In genomic region chr1:243601720-243602119, GRCh38 we compare ENCODE assay signal across 30 cellular contexts.
"Had no signal": no experiment of that assay in that cellular context is flagged by ENCODE, and none has a peak within 500 bp of the region (broad histone marks: within the 10 kb centered on the region; RNA-seq: fewer than 3 reads in every experiment).

No MANE protein-coding gene starts in this region.

- FAIRE-seq: astrocyte had no signal

- H3K27me3 Mint-ChIP-seq: activated CD4-positive, alpha-beta memory T cell treated with anti-CD3 and anti-CD28 coated beads for 36 hours; activated CD4-positive, alpha-beta T cell treated with anti-CD3 and anti-CD28 coated beads for 36 hours; activated CD4-positive, alpha-beta T cell treated with anti-CD3 and anti-CD28 coated beads, Interleukin-2, amount 10 ng/mL, durations not matched to agents 24 days and 14 days; activated CD8-positive, alpha-beta memory T cell treated with anti-CD3 and anti-CD28 coated beads, Interleukin-2, amount 10 ng/mL, durations not matched to agents 7 days and 5 days; activated naive CD4-positive, alpha-beta T cell treated with anti-CD3 and anti-CD28 coated beads, Interleukin-2, amount 10 ng/mL, durations not matched to agents 7 days and 5 days; activated naive CD8-positive, alpha-beta T cell; effector memory CD8-positive, alpha-beta T cell had no signal

- DNase-seq: activated CD4-positive, alpha-beta memory T cell treated with anti-CD3 and anti-CD28 coated beads for 36 hours; activated CD4-positive, alpha-beta T cell treated with anti-CD3 and anti-CD28 coated beads for 36 hours; activated CD4-positive, alpha-beta T cell treated with anti-CD3 and anti-CD28 coated beads, Interleukin-2, amount 10 ng/mL, durations not matched to agents 24 days and 14 days; activated CD4-positive, CD25-positive, alpha-beta regulatory T cell; activated CD4-positive, CD25-positive, alpha-beta regulatory T cell treated with anti-CD3 and anti-CD28 coated beads, Interleukin-2, amount 50 U/mL, for 72 hours; activated CD8-positive, alpha-beta memory T cell treated with anti-CD3 and anti-CD28 coated beads, Interleukin-2, amount 10 ng/mL, durations not matched to agents 7 days and 5 days; activated CD8-positive, alpha-beta memory T cell treated with anti-CD3 and anti-CD28 coated beads, Interleukin-2, amount 50 U/mL, for 4 hours; activated CD8-positive, alpha-beta T cell treated with anti-CD3 and anti-CD28 coated beads, Interleukin-2, amount 10 ng/mL, durations not matched to agents 7 days and 5 days; activated effector memory CD4-positive, alpha-beta T cell treated with anti-CD3 and anti-CD28 coated beads, Interleukin-2, amount 50 U/mL, for 16 hours; activated naive CD4-positive, alpha-beta T cell treated with anti-CD3 and anti-CD28 coated beads, Interleukin-2, amount 10 ng/mL, durations not matched to agents 7 days and 5 days; activated T-cell treated with anti-CD3 and anti-CD28 coated beads, Interleukin-2, amount 50 U/mL, for 1 hour; activated T-cell treated with anti-CD3 and anti-CD28 coated beads, Interleukin-2, amount 50 U/mL, for 48 hours; amniotic stem cell; anterior cingulate cortex; brain microvascular endothelial cell; caudate nucleus; cortex of kidney; dermis blood vessel endothelial cell; effector CD4-positive, alpha-beta T cell; effector memory CD8-positive, alpha-beta T cell; esophagus squamous epithelium; foreskin melanocyte; heart right ventricle had no signal

- H3K36me3 ChIP-seq: brain microvascular endothelial cell had no signal

- H3K27ac ChIP-seq: brain microvascular endothelial cell, epithelial cell of prostate, esophagus squamous epithelium, gastroesophageal sphincter, heart right ventricle, hepatocyte had no signal

- H3K4me1 ChIP-seq: esophagus squamous epithelium, gastroesophageal sphincter had no signal

- H3K27ac Mint-ChIP-seq: activated CD4-positive, alpha-beta memory T cell treated with anti-CD3 and anti-CD28 coated beads for 36 hours; activated CD4-positive, alpha-beta T cell treated with anti-CD3 and anti-CD28 coated beads for 36 hours; activated CD4-positive, alpha-beta T cell treated with anti-CD3 and anti-CD28 coated beads, Interleukin-2, amount 10 ng/mL, durations not matched to agents 24 days and 14 days; activated CD8-positive, alpha-beta memory T cell treated with anti-CD3 and anti-CD28 coated beads, Interleukin-2, amount 10 ng/mL, durations not matched to agents 7 days and 5 days; activated CD8-positive, alpha-beta T cell treated with anti-CD3 and anti-CD28 coated beads, Interleukin-2, amount 10 ng/mL, durations not matched to agents 7 days and 5 days; activated naive CD4-positive, alpha-beta T cell treated with anti-CD3 and anti-CD28 coated beads, Interleukin-2, amount 10 ng/mL, durations not matched to agents 7 days and 5 days; activated naive CD8-positive, alpha-beta T cell; activated T-helper 1 cell treated with anti-CD3 and anti-CD28 coated beads, Interleukin-12 subunit alpha, Interleukin-12 subunit beta, Interleukin-2, Interleukin-4 antibody, amounts not matched to agents 30 ng/mL and 10 ng/mL and 1 ng/mL, durations not matched to agents 14 hours and 24 hours and 36 hours; activated T-helper 2 cell treated with anti-CD3 and anti-CD28 coated beads, Interferon-gamma antibody, Interleukin-2, Interleukin-4, amounts not matched to agents 10 μg/mL and 5 μg/mL and 100 μg/mL, durations not matched to agents 14 hours and 24 hours and 36 hours; effector memory CD8-positive, alpha-beta T cell had no signal

- H3K4me3 ChIP-seq: esophagus squamous epithelium, gastroesophageal sphincter, heart right ventricle, hepatocyte had no signal

- H3K4me3 Mint-ChIP-seq: activated CD4-positive, alpha-beta memory T cell treated with anti-CD3 and anti-CD28 coated beads for 36 hours; activated CD4-positive, alpha-beta T cell treated with anti-CD3 and anti-CD28 coated beads for 36 hours; activated CD4-positive, alpha-beta T cell treated with anti-CD3 and anti-CD28 coated beads, Interleukin-2, amount 10 ng/mL, durations not matched to agents 24 days and 14 days; activated CD8-positive, alpha-beta memory T cell treated with anti-CD3 and anti-CD28 coated beads, Interleukin-2, amount 10 ng/mL, durations not matched to agents 7 days and 5 days; activated CD8-positive, alpha-beta T cell treated with anti-CD3 and anti-CD28 coated beads, Interleukin-2, amount 10 ng/mL, durations not matched to agents 7 days and 5 days; activated naive CD4-positive, alpha-beta T cell treated with anti-CD3 and anti-CD28 coated beads, Interleukin-2, amount 10 ng/mL, durations not matched to agents 7 days and 5 days; activated naive CD8-positive, alpha-beta T cell; activated T-helper 1 cell treated with anti-CD3 and anti-CD28 coated beads, Interleukin-12 subunit alpha, Interleukin-12 subunit beta, Interleukin-2, Interleukin-4 antibody, amounts not matched to agents 30 ng/mL and 10 ng/mL and 1 ng/mL, durations not matched to agents 14 hours and 24 hours and 36 hours; effector memory CD8-positive, alpha-beta T cell had no signal

- H3K27me3 ChIP-seq: brain microvascular endothelial cell, esophagus squamous epithelium, gastroesophageal sphincter, heart right ventricle, hepatocyte had no signal

- ATAC-seq: activated CD4-positive, alpha-beta T cell treated with anti-CD3 and anti-CD28 coated beads for 36 hours; activated CD8-positive, alpha-beta memory T cell treated with anti-CD3 and anti-CD28 coated beads, Interleukin-2, amount 10 ng/mL, durations not matched to agents 7 days and 5 days; activated CD8-positive, alpha-beta T cell treated with anti-CD3 and anti-CD28 coated beads, Interleukin-2, amount 10 ng/mL, durations not matched to agents 7 days and 5 days; effector memory CD8-positive, alpha-beta T cell; gastroesophageal sphincter; heart right ventricle had no signal
